Comparison of ENCODE assay signal across 10 cellular contexts in genomic region chr16:13471478-13471877, GRCh38.
"Had no signal": no experiment of that assay in that cellular context is flagged by ENCODE, and none has a peak within 500 bp of the region (broad histone marks: within the 10 kb centered on the region; RNA-seq: fewer than 3 reads in every experiment).

No MANE protein-coding gene starts in this region.

- ATAC-seq: HCT116 had no signal

- H3K4me1 ChIP-seq: HAP-1 had no signal

- H3K27ac ChIP-seq: GM23248 had no signal

- H3K36me3 ChIP-seq: HAP-1 had no signal

- H3K4me3 Mint-ChIP-seq: GM23338, H9, HFFc6 had no signal

- FAIRE-seq: H1, H54 had no signal

- H3K27ac Mint-ChIP-seq: GM23338, H9, HFFc6 had no signal

- H3K4me1 Mint-ChIP-seq: GM23338, H9 had no signal

- DNase-seq: GM23248, GOT3, H9, HCEC 1CT, HFFc6 had no signal

- H3K9me3 ChIP-seq: HAP-1 had no signal

- H3K4me3 ChIP-seq: GM23248, GM23338, HAP-1 had no signal
